41 cellular contexts compared by ENCODE assay signal in the genomic region with DNA sequence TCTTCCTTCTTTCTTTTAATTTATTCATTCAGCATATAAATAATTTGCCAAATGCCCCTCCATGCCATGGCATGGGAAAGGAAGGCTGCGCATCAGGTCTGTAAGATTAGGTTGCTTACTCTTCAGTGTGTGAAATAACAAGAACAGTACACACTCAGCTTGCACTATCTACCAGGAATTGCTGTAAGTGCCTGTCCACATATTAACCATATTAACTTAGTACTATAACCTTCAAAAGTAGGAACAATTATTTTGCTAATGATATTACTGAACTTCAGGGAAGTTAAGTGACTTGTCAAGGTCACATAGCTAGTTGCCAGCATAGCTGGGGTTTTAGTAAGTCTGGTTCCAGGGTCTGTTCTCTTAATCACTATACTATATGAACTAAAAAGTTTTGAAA.
"Had no signal": no experiment of that assay in that cellular context is flagged by ENCODE, and none has a peak within 500 bp of the region (broad histone marks: within the 10 kb centered on the region; RNA-seq: fewer than 3 reads in every experiment).

No MANE protein-coding gene starts in this region.

- FAIRE-seq: astrocyte, bronchial epithelial cell had no signal

- H3K4me1 ChIP-seq: adrenal gland, ascending aorta, breast epithelium had no signal

- H3K36me3 ChIP-seq: adrenal gland, ascending aorta, brain microvascular endothelial cell, breast epithelium, cardiac muscle cell had no signal

- ATAC-seq: activated naive CD4-positive, alpha-beta T cell treated with anti-CD3 and anti-CD28 coated beads, Interleukin-2, amount 50 U/mL, for 72 hours; activated naive CD8-positive, alpha-beta T cell treated with anti-CD3 and anti-CD28 coated beads, Interleukin-2, amount 50 U/mL, for 24 hours; activated T-cell treated with anti-CD3 and anti-CD28 coated beads, Interleukin-2, amount 50 U/mL, for 4 hours; activated T-cell treated with anti-CD3 and anti-CD28 coated beads, Interleukin-2, amount 50 U/mL, for 72 hours; activated T-helper 17 cell treated with anti-CD3 and anti-CD28 coated beads, Interleukin-2, amount 50 U/mL, for 72 hours; body of pancreas had no signal

- H3K4me3 Mint-ChIP-seq: activated naive CD4-positive, alpha-beta T cell treated with anti-CD3 and anti-CD28 coated beads for 36 hours; activated naive CD4-positive, alpha-beta T cell treated with anti-CD3 and anti-CD28 coated beads, Interleukin-2, amount 10 ng/mL, durations not matched to agents 7 days and 5 days; activated naive CD4-positive, alpha-beta T cell treated with anti-CD3 and anti-CD28 coated beads, Interleukin-2, amount 50 U/mL, for 24 hours; activated naive CD8-positive, alpha-beta T cell; activated naive CD8-positive, alpha-beta T cell treated with anti-CD3 and anti-CD28 coated beads for 36 hours; activated naive CD8-positive, alpha-beta T cell treated with anti-CD3 and anti-CD28 coated beads, Interleukin-2, amount 10 ng/mL, durations not matched to agents 7 days and 5 days; activated naive CD8-positive, alpha-beta T cell treated with anti-CD3 and anti-CD28 coated beads, Interleukin-2, amount 50 U/mL, for 24 hours; activated T-cell treated with anti-CD3 and anti-CD28 coated beads, Interleukin-2, amount 50 U/mL, for 24 hours; activated T-cell treated with anti-CD3 and anti-CD28 coated beads, Interleukin-2, amount 50 U/mL, for 4 hours; activated T-cell treated with anti-CD3 and anti-CD28 coated beads, Interleukin-2, amount 50 U/mL, for 72 hours; activated T-helper 1 cell treated with anti-CD3 and anti-CD28 coated beads, Interleukin-12 subunit alpha, Interleukin-12 subunit beta, Interleukin-2, Interleukin-4 antibody, amounts not matched to agents 30 ng/mL and 10 ng/mL and 1 ng/mL, durations not matched to agents 14 hours and 24 hours and 36 hours; activated T-helper 17 cell treated with anti-CD3 and anti-CD28 coated beads, Interleukin-2, amount 50 U/mL, for 72 hours; brain; central memory CD8-positive, alpha-beta T cell had no signal

- H3K27me3 Mint-ChIP-seq: activated naive CD4-positive, alpha-beta T cell treated with anti-CD3 and anti-CD28 coated beads, Interleukin-2, amount 10 ng/mL, durations not matched to agents 7 days and 5 days; activated naive CD4-positive, alpha-beta T cell treated with anti-CD3 and anti-CD28 coated beads, Interleukin-2, amount 50 U/mL, for 24 hours; activated naive CD8-positive, alpha-beta T cell; activated naive CD8-positive, alpha-beta T cell treated with anti-CD3 and anti-CD28 coated beads for 36 hours; activated naive CD8-positive, alpha-beta T cell treated with anti-CD3 and anti-CD28 coated beads, Interleukin-2, amount 50 U/mL, for 24 hours; activated T-cell treated with anti-CD3 and anti-CD28 coated beads, Interleukin-2, amount 50 U/mL, for 24 hours; activated T-helper 17 cell treated with anti-CD3 and anti-CD28 coated beads, Interleukin-2, amount 50 U/mL, for 72 hours; brain; central memory CD8-positive, alpha-beta T cell had no signal

- DNase-seq: activated effector memory CD4-positive, alpha-beta T cell treated with anti-CD3 and anti-CD28 coated beads, Interleukin-2, amount 50 U/mL, for 16 hours; activated effector memory CD4-positive, alpha-beta T cell treated with Interleukin-2 at 50 U/mL for 16 hours; activated gamma-delta T cell; activated gamma-delta T cell treated with Interleukin-2 at 50 U/mL for 16 hours; activated naive CD4-positive, alpha-beta T cell; activated naive CD4-positive, alpha-beta T cell treated with anti-CD3 and anti-CD28 coated beads for 36 hours; activated naive CD4-positive, alpha-beta T cell treated with anti-CD3 and anti-CD28 coated beads, Interleukin-2, amount 10 ng/mL, durations not matched to agents 7 days and 5 days; activated naive CD4-positive, alpha-beta T cell treated with anti-CD3 and anti-CD28 coated beads, Interleukin-2, amount 50 U/mL, for 16 hours; activated naive CD4-positive, alpha-beta T cell treated with Interleukin-2 at 50 U/mL for 16 hours; activated naive CD8-positive, alpha-beta T cell treated with anti-CD3 and anti-CD28 coated beads for 36 hours; activated naive CD8-positive, alpha-beta T cell treated with anti-CD3 and anti-CD28 coated beads, Interleukin-2, amount 10 ng/mL, durations not matched to agents 7 days and 5 days; activated naive CD8-positive, alpha-beta T cell treated with anti-CD3 and anti-CD28 coated beads, Interleukin-2, amount 50 U/mL, for 24 hours; activated T-cell treated with anti-CD3 and anti-CD28 coated beads for 4 hours; activated T-cell treated with anti-CD3 and anti-CD28 coated beads, Interleukin-2, amount 50 U/mL, for 1 hour; activated T-cell treated with anti-CD3 and anti-CD28 coated beads, Interleukin-2, amount 50 U/mL, for 24 hours; activated T-cell treated with anti-CD3 and anti-CD28 coated beads, Interleukin-2, amount 50 U/mL, for 4 hours; activated T-cell treated with anti-CD3 and anti-CD28 coated beads, Interleukin-2, amount 50 U/mL, for 48 hours; activated T-cell treated with anti-CD3 and anti-CD28 coated beads, Interleukin-2, amount 50 U/mL, for 72 hours; adrenal gland; amniotic stem cell; amygdala; anterior cingulate cortex; aorta; body of pancreas; brain microvascular endothelial cell; caudate nucleus; central memory CD4-positive, alpha-beta T cell; cerebellar nuclear complex had no signal

- H3K27ac Mint-ChIP-seq: activated naive CD4-positive, alpha-beta T cell treated with anti-CD3 and anti-CD28 coated beads for 36 hours; activated naive CD4-positive, alpha-beta T cell treated with anti-CD3 and anti-CD28 coated beads, Interleukin-2, amount 10 ng/mL, durations not matched to agents 7 days and 5 days; activated naive CD4-positive, alpha-beta T cell treated with anti-CD3 and anti-CD28 coated beads, Interleukin-2, amount 50 U/mL, for 24 hours; activated naive CD4-positive, alpha-beta T cell treated with anti-CD3 and anti-CD28 coated beads, Interleukin-2, amount 50 U/mL, for 72 hours; activated naive CD8-positive, alpha-beta T cell; activated naive CD8-positive, alpha-beta T cell treated with anti-CD3 and anti-CD28 coated beads for 36 hours; activated naive CD8-positive, alpha-beta T cell treated with anti-CD3 and anti-CD28 coated beads, Interleukin-2, amount 10 ng/mL, durations not matched to agents 7 days and 5 days; activated naive CD8-positive, alpha-beta T cell treated with anti-CD3 and anti-CD28 coated beads, Interleukin-2, amount 50 U/mL, for 24 hours; activated T-cell treated with anti-CD3 and anti-CD28 coated beads, Interleukin-2, amount 50 U/mL, for 24 hours; activated T-cell treated with anti-CD3 and anti-CD28 coated beads, Interleukin-2, amount 50 U/mL, for 72 hours; activated T-helper 1 cell treated with anti-CD3 and anti-CD28 coated beads, Interleukin-12 subunit alpha, Interleukin-12 subunit beta, Interleukin-2, Interleukin-4 antibody, amounts not matched to agents 30 ng/mL and 10 ng/mL and 1 ng/mL, durations not matched to agents 14 hours and 24 hours and 36 hours; activated T-helper 17 cell treated with anti-CD3 and anti-CD28 coated beads, Interleukin-2, amount 50 U/mL, for 72 hours; activated T-helper 2 cell treated with anti-CD3 and anti-CD28 coated beads, Interferon-gamma antibody, Interleukin-2, Interleukin-4, amounts not matched to agents 10 μg/mL and 5 μg/mL and 100 μg/mL, durations not matched to agents 14 hours and 24 hours and 36 hours; brain had no signal

- H3K9me3 Mint-ChIP-seq: activated naive CD4-positive, alpha-beta T cell treated with anti-CD3 and anti-CD28 coated beads for 36 hours; activated naive CD4-positive, alpha-beta T cell treated with anti-CD3 and anti-CD28 coated beads, Interleukin-2, amount 10 ng/mL, durations not matched to agents 7 days and 5 days; activated naive CD4-positive, alpha-beta T cell treated with anti-CD3 and anti-CD28 coated beads, Interleukin-2, amount 50 U/mL, for 24 hours; activated naive CD4-positive, alpha-beta T cell treated with anti-CD3 and anti-CD28 coated beads, Interleukin-2, amount 50 U/mL, for 72 hours; activated naive CD8-positive, alpha-beta T cell treated with anti-CD3 and anti-CD28 coated beads for 36 hours; activated naive CD8-positive, alpha-beta T cell treated with anti-CD3 and anti-CD28 coated beads, Interleukin-2, amount 50 U/mL, for 24 hours; activated T-cell treated with anti-CD3 and anti-CD28 coated beads, Interleukin-2, amount 50 U/mL, for 24 hours; activated T-helper 1 cell treated with anti-CD3 and anti-CD28 coated beads, Interleukin-12 subunit alpha, Interleukin-12 subunit beta, Interleukin-2, Interleukin-4 antibody, amounts not matched to agents 30 ng/mL and 10 ng/mL and 1 ng/mL, durations not matched to agents 14 hours and 24 hours and 36 hours; activated T-helper 2 cell treated with anti-CD3 and anti-CD28 coated beads, Interferon-gamma antibody, Interleukin-2, Interleukin-4, amounts not matched to agents 10 μg/mL and 5 μg/mL and 100 μg/mL, durations not matched to agents 14 hours and 24 hours and 36 hours; brain had no signal

- H3K36me3 Mint-ChIP-seq: activated naive CD4-positive, alpha-beta T cell treated with anti-CD3 and anti-CD28 coated beads, Interleukin-2, amount 10 ng/mL, durations not matched to agents 7 days and 5 days; activated naive CD4-positive, alpha-beta T cell treated with anti-CD3 and anti-CD28 coated beads, Interleukin-2, amount 50 U/mL, for 24 hours; activated naive CD4-positive, alpha-beta T cell treated with anti-CD3 and anti-CD28 coated beads, Interleukin-2, amount 50 U/mL, for 72 hours; activated naive CD8-positive, alpha-beta T cell; activated naive CD8-positive, alpha-beta T cell treated with anti-CD3 and anti-CD28 coated beads for 36 hours; activated naive CD8-positive, alpha-beta T cell treated with anti-CD3 and anti-CD28 coated beads, Interleukin-2, amount 10 ng/mL, durations not matched to agents 7 days and 5 days; brain had no signal

- H3K4me1 Mint-ChIP-seq: activated naive CD4-positive, alpha-beta T cell treated with anti-CD3 and anti-CD28 coated beads, Interleukin-2, amount 10 ng/mL, durations not matched to agents 7 days and 5 days; activated naive CD4-positive, alpha-beta T cell treated with anti-CD3 and anti-CD28 coated beads, Interleukin-2, amount 50 U/mL, for 24 hours; activated naive CD8-positive, alpha-beta T cell treated with anti-CD3 and anti-CD28 coated beads for 36 hours; activated naive CD8-positive, alpha-beta T cell treated with anti-CD3 and anti-CD28 coated beads, Interleukin-2, amount 10 ng/mL, durations not matched to agents 7 days and 5 days; activated naive CD8-positive, alpha-beta T cell treated with anti-CD3 and anti-CD28 coated beads, Interleukin-2, amount 50 U/mL, for 24 hours; activated T-helper 17 cell treated with anti-CD3 and anti-CD28 coated beads, Interleukin-2, amount 50 U/mL, for 72 hours; central memory CD8-positive, alpha-beta T cell had no signal

- H3K27ac ChIP-seq: adrenal gland, ascending aorta, brain microvascular endothelial cell, breast epithelium, cardiac muscle cell had no signal

- H3K4me3 ChIP-seq: adrenal gland, ascending aorta, body of pancreas, breast epithelium, cardiac muscle cell had no signal

- H3K27me3 ChIP-seq: adrenal gland, ascending aorta, body of pancreas, brain microvascular endothelial cell, breast epithelium, cardiac muscle cell had no signal

- H3K9me3 ChIP-seq: adrenal gland, ascending aorta, body of pancreas had no signal
